In genomic region chr16:56246051-56246817, GRCh38 we compare ENCODE assay signal across 11 cellular contexts. TPM values are rescaled to one million over a fixed set of nuclear protein-coding genes. Genes with fewer than 3 reads are reported as not detected.
A peak's percentile ranks its signal among the peaks of the same experiment; 100 is the strongest.
DNase-seq lines count a peak whose midpoint lies in the region; ATAC-seq, FAIRE-seq and TF ChIP-seq lines count a peak whose summit lies in the region.
"Had no signal": no experiment of that assay in that cellular context is flagged by ENCODE, and none has a peak within 500 bp of the region (broad histone marks: within the 10 kb centered on the region; RNA-seq: fewer than 3 reads in every experiment).

No MANE protein-coding gene starts in this region.

- in situ Hi-C loops in GM12878 (cut with MboI) = no loop called here

- no peaks in the 10 kb centered on the region for H4K20me1 ChIP-seq in GM12878 (ENCODE audit: control insufficient read depth, insufficient read depth)

- ATAC-seq in GM12878 (peak; percentile 45), HG02973 (IDR thresholded peaks at IDR 0.05; ENCODE audit: unreplicated experiment) (no peak)

- SMC1A ChIA-PET in GM12878 (lab: Charles Lee; ENCODE audit: uncharacterized antibody, unreplicated experiment) = no interaction called here

- no peak overlapping the region for H2AFZ ChIP-seq in GM12878 (ENCODE audit: control insufficient read depth, low read depth, low read length)

- 46% methylated on average over 13 of the region's 13 CpGs for WGBS in GM12878 (ENCODE audit: insufficient coverage, insufficient replicate concordance, low lambda C conversion rate, missing lambda C conversion rate)
- 54 to 66% (median 58%) methylated on average over 13 of the region's 13 CpGs for WGBS in stomach, 5 donors

- peak; percentile 91 for FAIRE-seq in HTR-8/SVneo (lab: Jason Lieb, UNC)
- no peak for FAIRE-seq in GM12878 (lab: Jason Lieb, UNC)
- no peak for FAIRE-seq in kidney (lab: Jason Lieb, UNC)
- FAIRE-seq: GM12891 had no signal

- RAD21 ChIA-PET in GM12878 (lab: Charles Lee; ENCODE audit: unreplicated experiment) = no interaction called here

- TF ChIP-seq RAD21 in GM12878 (IDR thresholded peaks at IDR 0.05; ENCODE audit: insufficient read depth, low read depth, low read length) = no peak

- CTCF ChIA-PET in GM12878 (lab: Yijun Ruan, JAX) = interaction anchor here (1.1 kb wide), 1 partner anchor 302 kb away, joined by 3 read pairs; no protein-coding TSS in a partner anchor

- DNase-seq in HTR-8/SVneo (ENCODE audit: insufficient read length, low spot score) (peak; percentile 59), GM12878 (ENCODE audit: low read depth, low spot score) (no peak), kidney (peak; percentile 86), substantia nigra (lab: John Stamatoyannopoulos, UW) (peak in 44 of 49 donors; percentile 39 to 91 (median 75)), stomach (no peak), foreskin melanocyte (no peak)
- DNase-seq in activated effector memory CD4-positive, alpha-beta T cell treated with anti-CD3 and anti-CD28 coated beads, Interleukin-2, amount 50 U/mL, for 16 hours = no peak
- DNase-seq: endodermal cell, NCI-H446 had no signal

- TF ChIP-seq POLR2A in GM12878 (IDR thresholded peaks at IDR 0.05; ENCODE audit: low read depth, low read length) (no peak), stomach (IDR thresholded peaks at IDR 0.05) (no peak)

- peaks cover 2 to 3% of the 10 kb centered on the region in 2 experiments; a peak in 2 of 4 replicates for H3K27me3 ChIP-seq in GM12878 (replicated peaks in 1 of 2; ENCODE audit: control insufficient read depth in 2 of 2, insufficient read depth in 2 of 2, low read length in 1 of 2)
- no peaks in the 10 kb centered on the region for H3K27me3 ChIP-seq in stomach

- no peak overlapping the region for H3K9ac ChIP-seq in GM12878 (ENCODE audit: control insufficient read depth, insufficient read depth, low read length)
- H3K9ac ChIP-seq in kidney (ENCODE audit: low read length in 2 of 2) = no peak overlapping the region

- no peaks in the 10 kb centered on the region for H3K9me3 ChIP-seq in GM12878 (replicated peaks; ENCODE audit: control insufficient read depth, insufficient read depth, low read length)
- H3K9me3 ChIP-seq in kidney (ENCODE audit: control insufficient read depth in 1 of 2, low read length in 2 of 2) = no peaks in the 10 kb centered on the region
- H3K9me3 ChIP-seq in stomach = no peaks in the 10 kb centered on the region

- no peak overlapping the region for H3K4me3 ChIP-seq in GM12878
- H3K4me3 ChIP-seq in kidney (ENCODE audit: low read length in 2 of 2) = no peak overlapping the region
- no peak overlapping the region for H3K4me3 ChIP-seq in stomach

- H3K4me2 ChIP-seq in GM12878 (ENCODE audit: control insufficient read depth, insufficient read depth) = no peak overlapping the region

- H3K27ac ChIP-seq in GM12878 (ENCODE audit: control insufficient read depth, insufficient read depth) (no peak overlapping the region), kidney (ENCODE audit: low read depth in 2 of 2, low read length in 2 of 2) (peak overlapping the region; percentile 2 to 40), substantia nigra (ENCODE audit: low read depth, low read length, poor library complexity, severe bottlenecking) (peak overlapping the region; percentile 96), stomach (peak overlapping the region in 2 of 5 donors; percentile 43 to 67)

- no TSS peak for BruUV-seq in GM12878 (replicated peaks; lab: Mats Ljungman, UMichigan)

- H3K79me2 ChIP-seq in GM12878 (ENCODE audit: control insufficient read depth, insufficient read depth, low read length) = no peaks in the 10 kb centered on the region

- TF ChIP-seq CTCF in GM12878 (IDR thresholded peaks at IDR 0.05 in 2 of 3, conservative IDR thresholded peaks at IDR 0.05 in 1 of 3; ENCODE audit: control insufficient read depth in 2 of 3, extremely low read depth in 1 of 3, insufficient read depth in 1 of 3, low read depth in 3 of 3, low read length in 3 of 3) = no peak
- no peak for TF ChIP-seq CTCF in kidney (IDR thresholded peaks at IDR 0.05; ENCODE audit: borderline replicate concordance, extremely low read depth, insufficient read depth)
- no peak for TF ChIP-seq CTCF in stomach (IDR thresholded peaks at IDR 0.05)

- POLR2A ChIA-PET in GM12878 (lab: Charles Lee) = no interaction called here

- H3K36me3 ChIP-seq in GM12878 (ENCODE audit: control insufficient read depth in 2 of 2, insufficient read depth in 2 of 2, low read length in 1 of 2) (no peaks in the 10 kb centered on the region), kidney (ENCODE audit: control insufficient read depth in 1 of 2, insufficient read depth in 2 of 2, low read length in 2 of 2) (no peaks in the 10 kb centered on the region), stomach (no peaks in the 10 kb centered on the region)

- H3K4me1 ChIP-seq in GM12878 (ENCODE audit: control insufficient read depth, insufficient read depth, low read length) = no peaks in the 10 kb centered on the region
- peaks cover 5 to 6% of the 10 kb centered on the region in 2 donors for H3K4me1 ChIP-seq in kidney (ENCODE audit: control insufficient read depth in 1 of 2, insufficient read depth in 1 of 2, low read depth in 1 of 2, low read length in 2 of 2)
- H3K4me1 ChIP-seq in stomach = peaks cover 0 to 39% (median 16%) of the 10 kb centered on the region in 4 donors

- TF ChIP-seq EP300 in GM12878 (IDR thresholded peaks at IDR 0.05; ENCODE audit: borderline replicate concordance in 1 of 2, control insufficient read depth in 1 of 2, low read depth in 2 of 2, low read length in 2 of 2) (no peak), stomach (IDR thresholded peaks at IDR 0.05) (no peak)

- intact Hi-C loops in GM12878 (cut with micrococcal nuclease; ENCODE audit: unreplicated experiment) = no loop called here
- intact Hi-C loops in kidney (cut with DNase I) = no loop called here
- intact Hi-C loops in stomach (cut with DNase I; ENCODE audit: low total_unique reads) = no loop called here

TF ChIP-seq in GM12878, 131 proteins besides CTCF, POLR2A, EP300 and RAD21 (continues in another document):
- TF ChIP-seq TAF1 (IDR thresholded peaks at IDR 0.05; ENCODE audit: borderline replicate concordance, low read depth, low read length) (no peak), NR2C2 (IDR thresholded peaks at IDR 0.05; ENCODE audit: borderline replicate concordance, control insufficient read depth, insufficient read length, low read depth) (no peak), CEBPB (IDR thresholded peaks at IDR 0.05; ENCODE audit: borderline replicate concordance in 1 of 2, low read depth in 2 of 2, low read length in 2 of 2) (no peak), ZNF592 (IDR thresholded peaks at IDR 0.05) (no peak), JUND (IDR thresholded peaks at IDR 0.05; ENCODE audit: low read depth, low read length) (no peak), YBX1 (IDR thresholded peaks at IDR 0.05) (no peak)

RNA-seq across cellular contexts. Expression of gene GNAO1, which starts 54.9 kb away (rescaled TPM):
- total RNA-seq in GM12878 (2013; cell fraction: nucleolus; rRNA removed) = not detected in 2 replicates
- total RNA-seq in GM12878 (2014; rRNA removed) (0.23 TPM in 1 of 2 replicates, not detected in the other), GM12878 (2014; rRNA removed; fragmentation: Illumina TruSeq; extraction: Trizol) (not detected in 2 replicates), GM12878 (2021) (0.05 TPM in 1 of 2 replicates, not detected in the other), kidney (4.3 TPM), stomach (10 to 100 TPM in 2 of 5 donors, 1 to 10 TPM in 3; 3.8 to 42.0 (median 9.9) TPM)
- not detected for polyA plus RNA-seq in GM12878 (2011; ENCODE audit: low read depth)
- polyA plus RNA-seq in GM12878 (2011; rRNA removed) (not detected in 2 replicates), GM12878 (2014; fragmentation: Illumina TruSeq; extraction: Trizol) (not detected in 2 replicates), GM12878 (2014; fragmentation: Nextera tagmentation; extraction: Ambion mirVana) (under 1 TPM in 1 of 2 experiments, not detected in 1; 0.05 TPM), GM12878 (2014; rRNA removed) (0.05 TPM in 1 of 2 replicates, not detected in the other), GM12878 (2016; fragmentation: Nextera tagmentation; extraction: Ambion mirVana) (under 1 TPM; 0.05 to 0.28 TPM), kidney (ENCODE audit: insufficient read depth, low read depth, low replicate concordance) (1.5 TPM), stomach (1 to 10 TPM; 2.3 to 3.4 (median 2.3) TPM)
- polyA plus RNA-seq in GM12878 (2011; cell fraction: cytosol; rRNA removed) = not detected in 2 replicates
- polyA plus RNA-seq in GM12878 (2011; cell fraction: nucleus; rRNA removed) = not detected in 2 replicates
- polyA plus RNA-seq in GM12878 (2012) = not detected in 2 replicates
- polyA minus RNA-seq in GM12878 (2011; rRNA and poly(A)+ RNA removed) = not detected in 2 replicates
- not detected in 2 replicates for polyA minus RNA-seq in GM12878 (2011; cell fraction: cytosol; rRNA and poly(A)+ RNA removed)
- polyA minus RNA-seq in GM12878 (2011; cell fraction: nucleus; rRNA and poly(A)+ RNA removed) = not detected in 2 replicates

Comparison
In these comparisons a context has a peak if more than half of its experiments do, and no peak if none do; other contexts are left out.
1. DNase-seq: peak in HTR-8/SVneo (single experiment), kidney (single experiment) and substantia nigra (44 of 49); none in GM12878 (single experiment), stomach (single experiment), activated effector memory CD4-positive, alpha-beta T cell treated with anti-CD3 and anti-CD28 coated beads, Interleukin-2, amount 50 U/mL, for 16 hours (single experiment) and foreskin melanocyte (single experiment).